In genomic region chr4:40189997-40190396, GRCh38 we compare ENCODE assay signal across 12 cellular contexts. TPM values are rescaled to one million over a fixed set of nuclear protein-coding genes. Genes with fewer than 3 reads are reported as not detected.
DNase-seq lines count a peak whose midpoint lies in the region; ATAC-seq and TF ChIP-seq lines count a peak whose summit lies in the region.
"Had no signal": no experiment of that assay in that cellular context is flagged by ENCODE, and none has a peak within 500 bp of the region (broad histone marks: within the 10 kb centered on the region; RNA-seq: fewer than 3 reads in every experiment).

No MANE protein-coding gene starts in this region.

- peak overlapping the region; percentile 98 for H3K27ac Mint-ChIP-seq in activated T-cell treated with anti-CD3 and anti-CD28 coated beads, Interleukin-2, amount 50 U/mL, for 72 hours
- H3K27ac Mint-ChIP-seq in activated T-helper 1 cell treated with anti-CD3 and anti-CD28 coated beads, Interleukin-12 subunit alpha, Interleukin-12 subunit beta, Interleukin-2, Interleukin-4 antibody, amounts not matched to agents 30 ng/mL and 10 ng/mL and 1 ng/mL, durations not matched to agents 14 hours and 24 hours and 36 hours = peak overlapping the region; percentile 95
- H3K27ac Mint-ChIP-seq in stimulated activated memory B cell treated with anti-CD40 and anti-IgM and Interleukin-4, amounts not matched to agents 10 μg/mL and 1 μg/mL and 100 μg/mL, for 72 hours = peak overlapping the region; percentile 96
- peak overlapping the region in 1 of 2 donors; percentile 98 for H3K27ac Mint-ChIP-seq in natural killer cell treated with Interleukin-12 subunit alpha and Interleukin-12 subunit beta and Interleukin-15 and Interleukin-18, amount 100 ng/mL, for 72 hours

- WGBS in thyroid gland, 2 donors = 86 to 93% methylated on average over 6 of the region's 6 CpGs

- H3K36me3 ChIP-seq in thyroid gland = no peaks in the 10 kb centered on the region
- H3K36me3 ChIP-seq: BLaER1 treated with 17β-estradiol and CSF1 and Interleukin-3, amounts not matched to agents 10 nM and 100 nM; suprapubic skin had no signal

- no peak for DNase-seq in activated T-cell treated with anti-CD3 and anti-CD28 coated beads, Interleukin-2, amount 50 U/mL, for 72 hours
- DNase-seq in activated T-cell treated with anti-CD3 and anti-CD28 coated beads for 4 hours (no peak), NCI-H2029 treated with DMSO at 0.1 percent for 48 hours (lab: John Stamatoyannopoulos, UW) (peak; percentile 87), thyroid gland (no peak)
- DNase-seq in activated T-helper 1 cell treated with anti-CD3 and anti-CD28 coated beads, Interleukin-12 subunit alpha, Interleukin-12 subunit beta, Interleukin-2, Interleukin-4 antibody, amounts not matched to agents 30 ng/mL and 10 ng/mL and 1 ng/mL, durations not matched to agents 14 hours and 24 hours and 36 hours (ENCODE audit: low spot score) = no peak
- no peak for DNase-seq in natural killer cell treated with Interleukin-12 subunit alpha and Interleukin-12 subunit beta and Interleukin-15 and Interleukin-18, amount 100 ng/mL, for 72 hours (ENCODE audit: low spot score)
- DNase-seq: activated CD4-positive, alpha-beta T cell treated with anti-CD3 and anti-CD28 coated beads, Interleukin-2, amount 50 U/mL, for 4 hours; stimulated activated CD4-positive, alpha-beta T cell treated with anti-CD3 and anti-CD28 coated beads, Interleukin-2, amount 100 ng/mL, for 24 hours had no signal

- peaks cover 5 to 11% of the 10 kb centered on the region in 2 donors for H3K4me1 ChIP-seq in thyroid gland
- H3K4me1 ChIP-seq: suprapubic skin had no signal

- H3K27me3 Mint-ChIP-seq in activated T-cell treated with anti-CD3 and anti-CD28 coated beads, Interleukin-2, amount 50 U/mL, for 72 hours (ENCODE audit: low read depth) = no peaks in the 10 kb centered on the region
- no peaks in the 10 kb centered on the region for H3K27me3 Mint-ChIP-seq in activated T-helper 1 cell treated with anti-CD3 and anti-CD28 coated beads, Interleukin-12 subunit alpha, Interleukin-12 subunit beta, Interleukin-2, Interleukin-4 antibody, amounts not matched to agents 30 ng/mL and 10 ng/mL and 1 ng/mL, durations not matched to agents 14 hours and 24 hours and 36 hours (ENCODE audit: insufficient read depth)
- no peaks in the 10 kb centered on the region for H3K27me3 Mint-ChIP-seq in stimulated activated memory B cell treated with anti-CD40 and anti-IgM and Interleukin-4, amounts not matched to agents 10 μg/mL and 1 μg/mL and 100 μg/mL, for 72 hours
- no peaks in the 10 kb centered on the region for H3K27me3 Mint-ChIP-seq in natural killer cell treated with Interleukin-12 subunit alpha and Interleukin-12 subunit beta and Interleukin-15 and Interleukin-18, amount 100 ng/mL, for 72 hours

- H3K9me3 ChIP-seq in thyroid gland = no peaks in the 10 kb centered on the region
- H3K9me3 ChIP-seq: BLaER1 treated with 17β-estradiol and CSF1 and Interleukin-3, amounts not matched to agents 10 nM and 100 nM; suprapubic skin had no signal

- intact Hi-C loops in activated T-helper 1 cell treated with anti-CD3 and anti-CD28 coated beads, Interleukin-12 subunit alpha, Interleukin-12 subunit beta, Interleukin-2, Interleukin-4 antibody, amounts not matched to agents 30 ng/mL and 10 ng/mL and 1 ng/mL, durations not matched to agents 14 hours and 24 hours and 36 hours (cut with micrococcal nuclease) = loop anchor here (5.0 kb wide), 2 partner anchors 37 to 213 kb away; partner anchors contain the start of gene PDS5A
- intact Hi-C loops in thyroid gland (cut with DNase I) = no loop called here

- no peak overlapping the region for H3K27ac ChIP-seq in thyroid gland
- H3K27ac ChIP-seq: suprapubic skin had no signal

- TF ChIP-seq POLR2A in thyroid gland (IDR thresholded peaks at IDR 0.05) = no peak

- no peaks in the 10 kb centered on the region for H3K27me3 ChIP-seq in thyroid gland
- H3K27me3 ChIP-seq: suprapubic skin had no signal

- no peak overlapping the region for H3K4me3 ChIP-seq in thyroid gland (replicated peaks in 1 of 3)
- H3K4me3 ChIP-seq: BLaER1 treated with 17β-estradiol and CSF1 and Interleukin-3, amounts not matched to agents 10 nM and 100 nM; suprapubic skin had no signal

- no peaks in the 10 kb centered on the region for H3K9me3 Mint-ChIP-seq in activated T-cell treated with anti-CD3 and anti-CD28 coated beads, Interleukin-2, amount 50 U/mL, for 72 hours
- H3K9me3 Mint-ChIP-seq in activated T-helper 1 cell treated with anti-CD3 and anti-CD28 coated beads, Interleukin-12 subunit alpha, Interleukin-12 subunit beta, Interleukin-2, Interleukin-4 antibody, amounts not matched to agents 30 ng/mL and 10 ng/mL and 1 ng/mL, durations not matched to agents 14 hours and 24 hours and 36 hours = no peaks in the 10 kb centered on the region
- no peaks in the 10 kb centered on the region for H3K9me3 Mint-ChIP-seq in stimulated activated memory B cell treated with anti-CD40 and anti-IgM and Interleukin-4, amounts not matched to agents 10 μg/mL and 1 μg/mL and 100 μg/mL, for 72 hours
- H3K9me3 Mint-ChIP-seq in natural killer cell treated with Interleukin-12 subunit alpha and Interleukin-12 subunit beta and Interleukin-15 and Interleukin-18, amount 100 ng/mL, for 72 hours = no peaks in the 10 kb centered on the region

- H3K36me3 Mint-ChIP-seq in activated T-cell treated with anti-CD3 and anti-CD28 coated beads, Interleukin-2, amount 50 U/mL, for 72 hours (ENCODE audit: insufficient read depth in 2 of 2) = peaks cover 0 to 1% of the 10 kb centered on the region in 2 donors
- peaks cover 4% of the 10 kb centered on the region for H3K36me3 Mint-ChIP-seq in activated T-helper 1 cell treated with anti-CD3 and anti-CD28 coated beads, Interleukin-12 subunit alpha, Interleukin-12 subunit beta, Interleukin-2, Interleukin-4 antibody, amounts not matched to agents 30 ng/mL and 10 ng/mL and 1 ng/mL, durations not matched to agents 14 hours and 24 hours and 36 hours (ENCODE audit: low read depth)
- no peaks in the 10 kb centered on the region for H3K36me3 Mint-ChIP-seq in stimulated activated memory B cell treated with anti-CD40 and anti-IgM and Interleukin-4, amounts not matched to agents 10 μg/mL and 1 μg/mL and 100 μg/mL, for 72 hours
- no peaks in the 10 kb centered on the region for H3K36me3 Mint-ChIP-seq in natural killer cell treated with Interleukin-12 subunit alpha and Interleukin-12 subunit beta and Interleukin-15 and Interleukin-18, amount 100 ng/mL, for 72 hours

- no peak for TF ChIP-seq CTCF in thyroid gland (IDR thresholded peaks at IDR 0.05)

- H3K4me3 Mint-ChIP-seq in activated T-cell treated with anti-CD3 and anti-CD28 coated beads, Interleukin-2, amount 50 U/mL, for 72 hours = peak overlapping the region; percentile 89 to 90
- peak overlapping the region; percentile 84 for H3K4me3 Mint-ChIP-seq in activated T-helper 1 cell treated with anti-CD3 and anti-CD28 coated beads, Interleukin-12 subunit alpha, Interleukin-12 subunit beta, Interleukin-2, Interleukin-4 antibody, amounts not matched to agents 30 ng/mL and 10 ng/mL and 1 ng/mL, durations not matched to agents 14 hours and 24 hours and 36 hours
- H3K4me3 Mint-ChIP-seq in stimulated activated memory B cell treated with anti-CD40 and anti-IgM and Interleukin-4, amounts not matched to agents 10 μg/mL and 1 μg/mL and 100 μg/mL, for 72 hours = no peak overlapping the region
- no peak overlapping the region for H3K4me3 Mint-ChIP-seq in natural killer cell treated with Interleukin-12 subunit alpha and Interleukin-12 subunit beta and Interleukin-15 and Interleukin-18, amount 100 ng/mL, for 72 hours

- H3K4me1 Mint-ChIP-seq in activated T-cell treated with anti-CD3 and anti-CD28 coated beads, Interleukin-2, amount 50 U/mL, for 72 hours (ENCODE audit: low read depth) = peaks cover 92% of the 10 kb centered on the region
- peaks cover 77% of the 10 kb centered on the region for H3K4me1 Mint-ChIP-seq in activated T-helper 1 cell treated with anti-CD3 and anti-CD28 coated beads, Interleukin-12 subunit alpha, Interleukin-12 subunit beta, Interleukin-2, Interleukin-4 antibody, amounts not matched to agents 30 ng/mL and 10 ng/mL and 1 ng/mL, durations not matched to agents 14 hours and 24 hours and 36 hours (ENCODE audit: low read depth)
- peaks cover 84% of the 10 kb centered on the region for H3K4me1 Mint-ChIP-seq in stimulated activated memory B cell treated with anti-CD40 and anti-IgM and Interleukin-4, amounts not matched to agents 10 μg/mL and 1 μg/mL and 100 μg/mL, for 72 hours
- H3K4me1 Mint-ChIP-seq in natural killer cell treated with Interleukin-12 subunit alpha and Interleukin-12 subunit beta and Interleukin-15 and Interleukin-18, amount 100 ng/mL, for 72 hours (ENCODE audit: low read depth in 2 of 2) = peaks cover 32 to 47% of the 10 kb centered on the region in 2 donors

- ATAC-seq in activated T-cell treated with anti-CD3 and anti-CD28 coated beads, Interleukin-2, amount 50 U/mL, for 72 hours (replicated peaks in 1 of 2) = no peak
- ATAC-seq in stimulated activated memory B cell treated with anti-CD40 and anti-IgM and Interleukin-4, amounts not matched to agents 10 μg/mL and 1 μg/mL and 100 μg/mL, for 72 hours = no peak
- no peak for ATAC-seq in GM18519 (IDR thresholded peaks at IDR 0.05; ENCODE audit: low FRiP score, unreplicated experiment)
- no peak for ATAC-seq in natural killer cell treated with Interleukin-12 subunit alpha and Interleukin-12 subunit beta and Interleukin-15 and Interleukin-18, amount 100 ng/mL, for 72 hours

RNA-seq across cellular contexts. Expression of gene RHOH, which starts 6.8 kb away (rescaled TPM):
- 100 to 1,000 TPM; 150 to 182 TPM for total RNA-seq in activated T-cell treated with anti-CD3 and anti-CD28 coated beads, Interleukin-2, amount 50 U/mL, for 72 hours
- 105 and 111 TPM in 2 replicates for total RNA-seq in activated T-helper 1 cell treated with anti-CD3 and anti-CD28 coated beads, Interleukin-12 subunit alpha, Interleukin-12 subunit beta, Interleukin-2, Interleukin-4 antibody, amounts not matched to agents 30 ng/mL and 10 ng/mL and 1 ng/mL, durations not matched to agents 14 hours and 24 hours and 36 hours
- 100 to 1,000 TPM; 140 to 169 TPM for total RNA-seq in natural killer cell treated with Interleukin-12 subunit alpha and Interleukin-12 subunit beta and Interleukin-15 and Interleukin-18, amount 100 ng/mL, for 72 hours
- 1 to 10 TPM in 3 of 4 donors, under 1 TPM in 1; 0.67 to 2.7 (median 1.4) TPM for total RNA-seq in thyroid gland

Comparison
In these comparisons a context has a peak if more than half of its experiments do, and no peak if none do; other contexts are left out.
1. H3K4me3 Mint-ChIP-seq: peak in activated T-cell treated with anti-CD3 and anti-CD28 coated beads, Interleukin-2, amount 50 U/mL, for 72 hours (2 of 2) and activated T-helper 1 cell treated with anti-CD3 and anti-CD28 coated beads, Interleukin-12 subunit alpha, Interleukin-12 subunit beta, Interleukin-2, Interleukin-4 antibody, amounts not matched to agents 30 ng/mL and 10 ng/mL and 1 ng/mL, durations not matched to agents 14 hours and 24 hours and 36 hours (single experiment); none in stimulated activated memory B cell treated with anti-CD40 and anti-IgM and Interleukin-4, amounts not matched to agents 10 μg/mL and 1 μg/mL and 100 μg/mL, for 72 hours (single experiment) and natural killer cell treated with Interleukin-12 subunit alpha and Interleukin-12 subunit beta and Interleukin-15 and Interleukin-18, amount 100 ng/mL, for 72 hours (single experiment).
2. RNA of gene RHOH, which starts 6.8 kb away (total RNA-seq): 150 to 182 TPM in activated T-cell treated with anti-CD3 and anti-CD28 coated beads, Interleukin-2, amount 50 U/mL, for 72 hours, 140 to 169 TPM in natural killer cell treated with Interleukin-12 subunit alpha and Interleukin-12 subunit beta and Interleukin-15 and Interleukin-18, amount 100 ng/mL, for 72 hours and 105 to 111 TPM in activated T-helper 1 cell treated with anti-CD3 and anti-CD28 coated beads, Interleukin-12 subunit alpha, Interleukin-12 subunit beta, Interleukin-2, Interleukin-4 antibody, amounts not matched to agents 30 ng/mL and 10 ng/mL and 1 ng/mL, durations not matched to agents 14 hours and 24 hours and 36 hours; 0.67 to 2.7 TPM in thyroid gland; every median in the first group is over 10 times any median in the second.